In genomic region chr15:66399276-66399675, GRCh38 we compare ENCODE assay signal across 27 cellular contexts.
"Had no signal": no experiment of that assay in that cellular context is flagged by ENCODE, and none has a peak within 500 bp of the region (broad histone marks: within the 10 kb centered on the region; RNA-seq: fewer than 3 reads in every experiment).

No MANE protein-coding gene starts in this region.

- H3K27ac ChIP-seq: adrenal gland, coronary artery, SJCRH30, WERI-Rb-1 had no signal

- H3K9me3 ChIP-seq: adrenal gland, SJCRH30 had no signal

- H3K4me3 ChIP-seq: adrenal gland, coronary artery, SJCRH30 had no signal

- H3K27ac Mint-ChIP-seq: activated CD8-positive, alpha-beta memory T cell treated with anti-CD3 and anti-CD28 coated beads, Interleukin-2, amount 10 ng/mL, durations not matched to agents 7 days and 5 days; activated naive CD8-positive, alpha-beta T cell treated with anti-CD3 and anti-CD28 coated beads, Interleukin-2, amount 10 ng/mL, durations not matched to agents 7 days and 5 days; activated T-helper 17 cell treated with anti-CD3 and anti-CD28 coated beads, Interleukin-2, amount 50 U/mL, for 72 hours had no signal

- H3K27me3 ChIP-seq: adrenal gland, SJCRH30 had no signal

- H3K36me3 ChIP-seq: adrenal gland, WERI-Rb-1 had no signal

- H3K4me3 Mint-ChIP-seq: activated CD8-positive, alpha-beta memory T cell treated with anti-CD3 and anti-CD28 coated beads, Interleukin-2, amount 10 ng/mL, durations not matched to agents 7 days and 5 days; activated naive CD8-positive, alpha-beta T cell treated with anti-CD3 and anti-CD28 coated beads, Interleukin-2, amount 10 ng/mL, durations not matched to agents 7 days and 5 days; activated T-cell treated with anti-CD3 and anti-CD28 coated beads, Interleukin-2, amount 50 U/mL, for 4 hours had no signal

- DNase-seq: activated CD4-positive, alpha-beta T cell treated with anti-CD3 and anti-CD28 coated beads for 4 hours; activated CD4-positive, alpha-beta T cell treated with anti-CD3 and anti-CD28 coated beads, Interleukin-2, amount 50 U/mL, for 48 hours; activated CD8-positive, alpha-beta memory T cell treated with anti-CD3 and anti-CD28 coated beads, Interleukin-2, amount 10 ng/mL, durations not matched to agents 7 days and 5 days; activated gamma-delta T cell treated with Interleukin-2 at 50 U/mL for 16 hours; activated naive CD4-positive, alpha-beta T cell treated with anti-CD3 and anti-CD28 coated beads, Interleukin-2, amount 50 U/mL, for 16 hours; activated naive CD8-positive, alpha-beta T cell treated with anti-CD3 and anti-CD28 coated beads, Interleukin-2, amount 10 ng/mL, durations not matched to agents 7 days and 5 days; activated T-cell treated with anti-CD3 and anti-CD28 coated beads, Interleukin-2, amount 50 U/mL, for 4 hours; adrenal gland; anterior cingulate cortex; central memory CD4-positive, alpha-beta T cell; Kasumi-1; NCI-H1105 treated with DMSO at 0.1 percent for 48 hours; NCI-H1436 treated with DMSO at 0.1 percent for 48 hours; NCI-H187; NCI-H2081; NCI-H510A treated with DMSO at 0.1 percent for 48 hours; NCI-H69; NK-92 treated with Interleukin-12 subunit alpha and Interleukin-12 subunit beta, amount 100 ng/mL, for 24 hours; OCI-M1; Right ventricle myocardium superior; RPMI8226; SJCRH30; WERI-Rb-1 had no signal

- ATAC-seq: activated CD4-positive, CD25-positive, alpha-beta regulatory T cell treated with anti-CD3 and anti-CD28 coated beads, Interleukin-2, amount 50 U/mL, for 24 hours; activated CD8-positive, alpha-beta memory T cell treated with anti-CD3 and anti-CD28 coated beads, Interleukin-2, amount 10 ng/mL, durations not matched to agents 7 days and 5 days; activated T-cell treated with anti-CD3 and anti-CD28 coated beads, Interleukin-2, amount 50 U/mL, for 4 hours; activated T-helper 17 cell treated with anti-CD3 and anti-CD28 coated beads, Interleukin-2, amount 50 U/mL, for 72 hours; Panc1 had no signal

- H3K27me3 Mint-ChIP-seq: activated CD8-positive, alpha-beta memory T cell treated with anti-CD3 and anti-CD28 coated beads, Interleukin-2, amount 10 ng/mL, durations not matched to agents 7 days and 5 days; activated naive CD8-positive, alpha-beta T cell treated with anti-CD3 and anti-CD28 coated beads, Interleukin-2, amount 10 ng/mL, durations not matched to agents 7 days and 5 days; activated T-helper 17 cell treated with anti-CD3 and anti-CD28 coated beads, Interleukin-2, amount 50 U/mL, for 72 hours had no signal

- H3K9me3 Mint-ChIP-seq: activated naive CD8-positive, alpha-beta T cell treated with anti-CD3 and anti-CD28 coated beads, Interleukin-2, amount 10 ng/mL, durations not matched to agents 7 days and 5 days; activated T-cell treated with anti-CD3 and anti-CD28 coated beads, Interleukin-2, amount 50 U/mL, for 4 hours; activated T-helper 17 cell treated with anti-CD3 and anti-CD28 coated beads, Interleukin-2, amount 50 U/mL, for 72 hours had no signal
